Comparison of ENCODE assay signal across 8 cellular contexts in the genomic region with DNA sequence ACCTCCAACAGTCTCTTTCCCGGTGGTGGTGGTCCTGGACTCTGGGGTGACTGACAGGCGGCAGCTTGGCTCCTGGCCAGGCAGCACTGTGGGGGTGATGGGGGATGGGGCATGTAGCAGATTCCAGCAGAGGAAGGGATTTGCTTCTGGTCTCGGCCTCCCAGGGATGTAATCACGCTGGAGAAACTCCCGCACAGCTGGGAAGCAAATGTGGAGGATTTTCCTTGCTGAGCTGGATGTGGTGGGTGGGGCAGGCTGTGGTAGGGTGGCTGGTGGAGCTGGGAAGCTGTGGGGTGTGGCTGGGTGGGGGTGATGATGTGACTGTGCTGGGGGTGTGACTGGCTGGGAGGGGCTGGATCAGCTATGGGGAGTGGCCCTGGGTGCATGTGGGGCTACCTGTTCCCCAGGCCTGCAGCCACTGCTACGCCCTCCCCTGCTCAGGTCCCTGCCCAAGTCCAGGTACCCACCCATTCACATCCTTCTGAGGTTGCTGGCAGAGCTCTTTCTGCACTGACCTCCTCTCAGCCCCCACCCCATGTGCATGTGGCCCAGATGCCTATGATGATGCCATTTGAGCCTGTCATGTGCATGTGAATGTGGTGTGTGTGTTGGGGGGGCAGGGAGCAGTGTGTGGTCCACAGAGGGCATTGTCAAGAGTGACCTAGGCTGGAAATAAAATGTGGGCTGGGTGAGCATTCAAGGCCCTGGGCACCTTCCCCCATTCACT. TPM values are rescaled to one million over a fixed set of nuclear protein-coding genes. Genes with fewer than 3 reads are reported as not detected.
A peak's percentile ranks its signal among the peaks of the same experiment; 100 is the strongest.
DNase-seq lines count a peak whose midpoint lies in the region; ATAC-seq and TF ChIP-seq lines count a peak whose summit lies in the region.

No MANE protein-coding gene starts in this region.

- H3K4me1 ChIP-seq in heart left ventricle = peaks cover 20 to 100% (median 89%) of the 10 kb centered on the region in 12 donors
- H3K4me1 ChIP-seq in prostate gland (replicated peaks) = peaks cover 47% of the 10 kb centered on the region

- peak; percentile 32 to 68 (median 46) for ATAC-seq in heart left ventricle

- DNase-seq in GM03348 (ENCODE audit: low spot score) = peak; percentile 92
- DNase-seq in WERI-Rb-1 = peak; percentile 78
- DNase-seq in heart left ventricle = peak in 2 of 5 donors; percentile 60 to 63
- DNase-seq in prostate gland (ENCODE audit: low spot score) = no peak
- DNase-seq in NCI-H1417 treated with DMSO at 0.1 percent for 48 hours (lab: John Stamatoyannopoulos, UW) = no peak
- no peak for DNase-seq in midbrain (lab: John Stamatoyannopoulos, UW)
- no peak for DNase-seq in GM19240 (ENCODE audit: insufficient read length, low spot score)
- no peak for DNase-seq in NCI-H146 (lab: John Stamatoyannopoulos, UW)

- peak overlapping the region; percentile 25; the same call in 1 of the 2 replicates for H3K27ac ChIP-seq in WERI-Rb-1
- H3K27ac ChIP-seq in heart left ventricle = peak overlapping the region in 9 of 12 donors; percentile 21 to 60 (median 49)
- peak overlapping the region; percentile 68 to 69 for H3K27ac ChIP-seq in prostate gland

- no peak for TF ChIP-seq POLR2A in heart left ventricle (IDR thresholded peaks at IDR 0.05)
- TF ChIP-seq POLR2A in prostate gland (IDR thresholded peaks at IDR 0.05) = no peak

- H3K4me3 ChIP-seq in WERI-Rb-1 (ENCODE audit: low read depth, low read length) (no peak overlapping the region), heart left ventricle (no peak overlapping the region), prostate gland (no peak overlapping the region)

- intact Hi-C loops in heart left ventricle (cut with DNase I) (no loop called here), prostate gland (cut with DNase I) (no loop called here)

- H3K36me3 ChIP-seq in WERI-Rb-1 = no peaks in the 10 kb centered on the region; the same call in 1 of the 2 replicates
- no peaks in the 10 kb centered on the region for H3K36me3 ChIP-seq in heart left ventricle
- H3K36me3 ChIP-seq in prostate gland = no peaks in the 10 kb centered on the region

- no peaks in the 10 kb centered on the region for H3K27me3 ChIP-seq in WERI-Rb-1 (ENCODE audit: insufficient read depth, low read depth, severe bottlenecking)
- no peaks in the 10 kb centered on the region for H3K27me3 ChIP-seq in heart left ventricle
- H3K27me3 ChIP-seq in prostate gland (replicated peaks; ENCODE audit: insufficient read depth) = no peaks in the 10 kb centered on the region

- WGBS in heart left ventricle, 4 donors = 12 to 43% (median 35%) methylated on average over 5 to 6 of the region's 6 CpGs
- WGBS in prostate gland = 42% methylated on average over 6 of the region's 6 CpGs

- TF ChIP-seq CTCF in WERI-Rb-1 (IDR thresholded peaks at IDR 0.05; ENCODE audit: low read depth, low read length) = no peak
- no peak for TF ChIP-seq CTCF in heart left ventricle (IDR thresholded peaks at IDR 0.05)
- TF ChIP-seq CTCF in prostate gland (IDR thresholded peaks at IDR 0.05) = no peak

- no peaks in the 10 kb centered on the region for H3K9me3 ChIP-seq in WERI-Rb-1 (ENCODE audit: severe bottlenecking)
- no peaks in the 10 kb centered on the region for H3K9me3 ChIP-seq in heart left ventricle
- H3K9me3 ChIP-seq in prostate gland = no peaks in the 10 kb centered on the region

RNA-seq across cellular contexts. Expression of gene NDST1, which starts 3.9 kb away (rescaled TPM):
- total RNA-seq in heart left ventricle (100 to 1,000 TPM in 2 of 9 donors, 10 to 100 TPM in 7; 50.2 to 156 (median 68.5) TPM), prostate gland (100 to 1,000 TPM in 1 of 2 donors, 10 to 100 TPM in 1; 65.8 to 175 TPM)
- polyA plus RNA-seq in heart left ventricle = 10 to 100 TPM; 32.1 to 53.5 TPM

Comparison
In these comparisons a context has a peak if more than half of its experiments do, and no peak if none do; other contexts are left out.
1. DNase-seq: peak in GM03348 (single experiment) and WERI-Rb-1 (single experiment); none in prostate gland (single experiment), NCI-H1417 treated with DMSO at 0.1 percent for 48 hours (single experiment), midbrain (single experiment), GM19240 (single experiment) and NCI-H146 (single experiment).
2. Peak in every context shown above with its lines, with median percentiles within 50 percentile points of each other: H3K27ac ChIP-seq.